Comparison of ENCODE assay signal across 8 cellular contexts in the genomic region with DNA sequence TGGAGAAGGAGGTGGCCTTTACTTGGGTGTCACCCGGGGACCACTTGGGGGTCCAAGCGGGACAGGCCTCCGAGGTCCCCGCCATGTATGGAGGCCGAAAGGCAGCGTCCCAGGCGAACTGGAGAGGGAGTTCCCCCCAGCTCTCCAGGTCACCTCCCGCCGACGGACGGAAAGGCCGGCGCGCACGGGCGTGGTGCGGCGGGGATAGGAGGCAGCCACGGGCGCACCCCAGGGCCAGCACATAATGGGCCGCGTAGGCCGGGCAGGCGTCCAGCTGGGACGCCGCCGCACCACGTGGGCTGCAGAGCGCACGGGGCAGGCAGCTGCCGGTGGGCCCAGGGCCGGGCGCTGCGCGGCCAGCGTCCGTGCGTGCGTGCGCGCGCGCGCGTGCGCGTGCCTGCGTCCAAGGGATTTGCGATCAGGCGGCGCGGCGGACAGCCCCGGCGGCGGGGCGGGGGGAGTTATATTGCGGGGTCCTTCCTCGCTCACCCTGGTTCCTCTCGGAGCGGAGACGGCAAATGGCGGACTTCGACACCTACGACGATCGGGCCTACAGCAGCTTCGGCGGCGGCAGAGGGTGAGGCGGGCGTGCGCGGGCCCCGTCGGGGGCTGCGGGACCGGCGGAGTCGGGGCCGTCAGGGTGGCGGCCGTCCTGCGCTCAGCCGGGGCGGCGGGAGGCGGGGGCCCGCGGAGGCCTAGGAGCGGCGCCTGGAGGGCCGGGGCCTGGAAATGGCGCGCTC. TPM values are rescaled to one million over a fixed set of nuclear protein-coding genes. Genes with fewer than 3 reads are reported as not detected.
DNase-seq lines count a peak whose midpoint lies in the region; ATAC-seq, FAIRE-seq and TF ChIP-seq lines count a peak whose summit lies in the region.

Gene EIF4H, plus strand, starts transcription at position 491 of the 740 bp plus-strand sequence. Its CDS starts 28 bp downstream, at position 519.

- peaks cover 14% of the 10 kb centered on the region for H3K36me3 Mint-ChIP-seq in astrocyte (ENCODE audit: low read depth, unreplicated experiment)

- H3K79me2 ChIP-seq in astrocyte (ENCODE audit: insufficient read depth, low read length) = peaks cover 60% of the 10 kb centered on the region

- H4K20me1 ChIP-seq in astrocyte (ENCODE audit: insufficient read depth, low read length) = peaks cover 45% of the 10 kb centered on the region

- H3K27ac Mint-ChIP-seq in astrocyte (ENCODE audit: unreplicated experiment) = peak within 1 kb of the TSS; percentile 90

- FAIRE-seq in astrocyte (lab: Jason Lieb, UNC) = no peak

- H3K4me3 ChIP-seq in astrocyte (ENCODE audit: insufficient read depth, low read depth, low read length) = peak within 1 kb of the TSS; percentile 91
- H3K4me3 ChIP-seq in rectal smooth muscle tissue (ENCODE audit: low read length) = peak within 1 kb of the TSS; percentile 89
- H3K4me3 ChIP-seq in vagina = peak within 1 kb of the TSS; percentile 60 to 91

- no peaks in the 10 kb centered on the region for H3K27me3 Mint-ChIP-seq in astrocyte (ENCODE audit: low read depth, unreplicated experiment)

- H3K36me3 ChIP-seq in astrocyte (ENCODE audit: insufficient read depth, low read length) (peaks cover 13% of the 10 kb centered on the region), rectal smooth muscle tissue (ENCODE audit: control insufficient read depth, insufficient read depth, low read length) (peaks cover 2% of the 10 kb centered on the region), vagina (no peaks in the 10 kb centered on the region)

- H3K4me1 ChIP-seq in astrocyte (ENCODE audit: insufficient read depth, low read length) (peaks cover 38% of the 10 kb centered on the region), rectal smooth muscle tissue (ENCODE audit: control insufficient read depth, insufficient read depth, low read length) (peaks cover 21% of the 10 kb centered on the region), vagina (peaks cover 58% of the 10 kb centered on the region)

- H3K9me3 Mint-ChIP-seq in astrocyte (ENCODE audit: unreplicated experiment) = no peaks in the 10 kb centered on the region

- TF ChIP-seq POLR2A in vagina (IDR thresholded peaks at IDR 0.05) = peak in 1 of 2 donors; percentile 82

- H3K27me3 ChIP-seq in astrocyte (ENCODE audit: insufficient read depth, low read length) (no peaks in the 10 kb centered on the region), rectal smooth muscle tissue (ENCODE audit: control insufficient read depth, insufficient read depth, low read length) (no peaks in the 10 kb centered on the region), vagina (no peaks in the 10 kb centered on the region)

- TF ChIP-seq CTCF in astrocyte (IDR thresholded peaks at IDR 0.05; ENCODE audit: insufficient read depth, low read depth, low read length) = no peak
- TF ChIP-seq CTCF in vagina (IDR thresholded peaks at IDR 0.05) = no peak

- peak within 1 kb of the TSS; percentile 94 for H2AFZ ChIP-seq in astrocyte (ENCODE audit: low read depth, low read length)

- H3K4me2 ChIP-seq in astrocyte (ENCODE audit: low read length) = peak within 1 kb of the TSS; percentile 95

- DNase-seq in NCI-H2029 treated with DMSO at 0.1 percent for 48 hours (lab: John Stamatoyannopoulos, UW) (peak; percentile 53), T-helper 22 cell (ENCODE audit: low read depth) (peak; percentile 86), astrocyte (ENCODE audit: low read depth) (peak; percentile 87), hepatic stellate cell (ENCODE audit: low spot score) (peak; percentile 96), vagina (ENCODE audit: extremely low spot score in 2 of 2) (peak; percentile 96)

- peak within 1 kb of the TSS; percentile 87 for H3K4me3 Mint-ChIP-seq in astrocyte (ENCODE audit: unreplicated experiment)

- H3K9me3 ChIP-seq in astrocyte (ENCODE audit: insufficient read depth, low read depth, low read length) (no peaks in the 10 kb centered on the region), vagina (no peaks in the 10 kb centered on the region)

- H3K27ac ChIP-seq in astrocyte (ENCODE audit: low read depth, low read length) (peak within 1 kb of the TSS; percentile 92), rectal smooth muscle tissue (ENCODE audit: low read depth, low read length) (peak within 1 kb of the TSS; percentile 96), vagina (peak within 1 kb of the TSS; percentile 96)

- H3K4me1 Mint-ChIP-seq in astrocyte (ENCODE audit: low read depth, unreplicated experiment) = peaks cover 19% of the 10 kb centered on the region

- peak; percentile 48 for ATAC-seq in GM18508 (IDR thresholded peaks at IDR 0.05; ENCODE audit: insufficient read depth, unreplicated experiment)
- ATAC-seq in HG02981 (IDR thresholded peaks at IDR 0.05; ENCODE audit: unreplicated experiment) = peak; percentile 81

- intact Hi-C loops in vagina (cut with DNase I) = loop anchor here (10.0 kb wide), 1 partner anchor 89 kb away; the partner anchor contains the start of gene LIMK1

- H3K9ac ChIP-seq in astrocyte (ENCODE audit: low read length) (peak within 1 kb of the TSS; percentile 98), rectal smooth muscle tissue (ENCODE audit: low read length) (peak within 1 kb of the TSS; percentile 97)

RNA-seq across cellular contexts. Expression of gene EIF4H, which starts in this region (rescaled TPM):
- total RNA-seq in astrocyte = 323 and 361 TPM in 2 replicates
- 139 TPM for total RNA-seq in vagina

Comparison
In these comparisons a context has a peak if more than half of its experiments do, and no peak if none do; other contexts are left out.
1. Peak in every context shown above with its lines: DNase-seq, ATAC-seq, H3K4me3 ChIP-seq and H3K27ac ChIP-seq.